ENCODE assay signal across 1 cellular context in the genomic region with DNA sequence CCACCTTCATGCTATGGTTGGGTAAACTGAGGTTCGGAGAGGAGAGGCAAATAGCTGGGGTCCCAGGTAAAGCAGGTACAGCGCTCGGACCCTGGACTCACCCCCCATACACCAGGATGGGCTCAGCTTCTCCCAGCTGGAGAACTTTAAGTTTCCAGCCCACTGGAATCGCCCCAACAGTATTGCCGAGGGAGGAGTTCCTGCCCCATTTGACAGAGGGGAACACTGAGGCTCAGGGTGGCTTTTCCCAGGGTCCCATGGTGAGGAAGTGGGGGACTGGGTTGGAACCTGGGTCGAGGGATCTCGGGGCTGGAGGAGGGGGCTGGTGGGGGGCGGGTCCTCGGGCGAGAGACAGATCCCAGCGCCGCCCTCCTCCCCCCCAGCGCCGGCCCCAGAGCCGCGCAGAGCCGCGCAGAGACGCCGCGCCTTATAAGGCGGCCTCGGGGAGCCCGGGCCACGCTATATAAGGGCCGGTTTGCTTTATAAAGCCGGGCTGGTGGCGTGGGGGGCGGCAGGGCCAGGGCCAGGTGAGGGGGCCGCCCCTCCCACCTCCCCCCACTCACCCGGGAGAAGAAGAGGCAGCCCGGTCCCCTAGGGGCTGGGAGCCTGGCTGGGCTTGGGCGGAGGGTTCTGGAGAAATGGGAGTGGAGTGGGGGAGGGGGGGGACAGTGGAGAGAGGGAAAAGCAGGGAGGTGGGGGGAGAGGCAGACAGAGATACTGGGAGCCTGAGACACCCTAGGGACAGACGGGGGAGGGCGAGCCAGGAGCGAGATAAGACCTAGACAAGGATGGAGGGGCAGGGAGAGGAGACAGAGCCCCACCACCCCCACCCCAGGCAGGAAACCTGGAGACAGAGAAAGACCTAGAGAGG.
TF ChIP-seq lines count a peak whose summit lies in the region.

No MANE protein-coding gene starts in this region.

TF ChIP-seq in HepG2, 621 proteins besides CTCF, POLR2A, EP300 and RAD21:
- TF ChIP-seq KLF6 (CRISPR knock-in tag; IDR thresholded peaks at IDR 0.05) = no peak
- TF ChIP-seq JUN (CRISPR knock-in tag; IDR thresholded peaks at IDR 0.05) = no peak
- TF ChIP-seq HNRNPK (IDR thresholded peaks at IDR 0.05; ENCODE audit: low read depth, low read length, poor library complexity, severe bottlenecking) = peak; percentile 47
- TF ChIP-seq ZKSCAN1 (IDR thresholded peaks at IDR 0.05; ENCODE audit: low read length) = no peak
- no peak for TF ChIP-seq SMARCE1 (IDR thresholded peaks at IDR 0.05; ENCODE audit: borderline replicate concordance)
- peak; percentile 79 for TF ChIP-seq ZNF629 (CRISPR knock-in tag; conservative IDR thresholded peaks at IDR 0.05)
